Comparison of ENCODE assay signal across 10 cellular contexts in the genomic region with DNA sequence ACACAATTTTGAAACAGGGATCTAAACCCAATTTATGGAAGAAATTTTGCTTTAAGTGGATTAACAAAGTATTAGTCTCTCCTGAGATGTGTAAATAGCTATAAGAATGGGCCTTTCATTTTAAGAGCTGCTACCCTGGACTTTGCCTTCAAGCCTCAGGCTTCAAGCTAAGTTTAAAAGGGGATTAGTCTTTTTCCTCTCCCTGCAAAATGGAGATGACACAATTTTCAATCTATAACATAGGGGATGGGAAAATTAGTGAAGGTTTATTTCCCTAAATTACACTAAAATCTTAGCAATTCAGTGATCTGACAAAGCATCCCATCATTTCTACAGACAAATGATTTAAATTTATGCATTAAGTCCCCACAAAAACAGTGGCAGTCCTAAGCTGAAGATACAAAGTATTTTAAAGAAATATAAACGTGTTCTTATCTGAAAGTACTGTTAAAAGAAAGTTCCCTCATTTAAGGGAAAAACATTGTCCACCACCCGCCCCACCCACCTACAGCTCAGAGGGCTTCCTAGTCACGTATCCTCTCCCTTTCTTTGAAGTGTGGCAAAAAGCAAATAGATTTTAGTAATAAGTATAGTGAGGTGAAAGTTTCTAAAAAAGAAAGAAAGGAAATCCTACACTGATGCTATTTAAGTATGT. TPM values are rescaled to one million over a fixed set of nuclear protein-coding genes. Genes with fewer than 3 reads are reported as not detected.
DNase-seq lines count a peak whose midpoint lies in the region; ATAC-seq and TF ChIP-seq lines count a peak whose summit lies in the region.
"Had no signal": no experiment of that assay in that cellular context is flagged by ENCODE, and none has a peak within 500 bp of the region (broad histone marks: within the 10 kb centered on the region; RNA-seq: fewer than 3 reads in every experiment).

No MANE protein-coding gene starts in this region.

- H3K36me3 ChIP-seq in smooth muscle cell (ENCODE audit: low read depth) = no peaks in the 10 kb centered on the region
- H3K36me3 ChIP-seq in right atrium auricular region = no peaks in the 10 kb centered on the region

- intact Hi-C loops in activated CD4-positive, alpha-beta T cell treated with anti-CD3 and anti-CD28 coated beads for 36 hours (cut with DNase I, micrococcal nuclease) = no loop called here

- H2AFZ ChIP-seq in smooth muscle cell (ENCODE audit: low read depth) = peak overlapping the region; percentile 50

- H3F3A ChIP-seq in smooth muscle cell (ENCODE audit: low read depth) = peaks cover 4% of the 10 kb centered on the region

- ATAC-seq in activated CD4-positive, alpha-beta T cell treated with anti-CD3 and anti-CD28 coated beads for 36 hours = peak; percentile 94
- peak; percentile 46 for ATAC-seq in HG03060 (IDR thresholded peaks at IDR 0.05; ENCODE audit: low read depth, unreplicated experiment)

- no peak overlapping the region for H3K4me3 Mint-ChIP-seq in activated CD4-positive, alpha-beta T cell treated with anti-CD3 and anti-CD28 coated beads for 36 hours

- no peaks in the 10 kb centered on the region for H3K36me3 Mint-ChIP-seq in activated CD4-positive, alpha-beta T cell treated with anti-CD3 and anti-CD28 coated beads for 36 hours (ENCODE audit: low read depth)

- H3K4me1 Mint-ChIP-seq in activated CD4-positive, alpha-beta T cell treated with anti-CD3 and anti-CD28 coated beads for 36 hours = peaks cover 18% of the 10 kb centered on the region

- no peaks in the 10 kb centered on the region for H4K20me1 ChIP-seq in smooth muscle cell (ENCODE audit: low read depth)

- no peaks in the 10 kb centered on the region for H3K9me3 Mint-ChIP-seq in activated CD4-positive, alpha-beta T cell treated with anti-CD3 and anti-CD28 coated beads for 36 hours (ENCODE audit: low read depth)

- H3K4me1 ChIP-seq in smooth muscle cell (ENCODE audit: low read depth) (peaks cover 16% of the 10 kb centered on the region), right atrium auricular region (peaks cover 0 to 5% of the 10 kb centered on the region in 2 donors)

- POLR2A ChIA-PET in activated CD4-positive, alpha-beta T cell treated with anti-CD3 and anti-CD28 coated beads for 36 hours (lab: Charles Lee) = interaction anchor here (0.6 kb wide), 1 partner anchor 811 kb away, joined by 4 read pairs; no protein-coding TSS in a partner anchor

- H3K4me3 ChIP-seq in smooth muscle cell (no peak overlapping the region), right atrium auricular region (no peak overlapping the region)

- peak overlapping the region; percentile 17 for H3K27ac ChIP-seq in smooth muscle cell (ENCODE audit: low read depth)
- H3K27ac ChIP-seq in right atrium auricular region = no peak overlapping the region

- 42% methylated on average over 3 of the region's 3 CpGs for WGBS in smooth muscle cell (ENCODE audit: low lambda C conversion rate)

- DNase-seq in activated CD4-positive, alpha-beta T cell treated with anti-CD3 and anti-CD28 coated beads for 36 hours = peak; percentile 45
- no peak for DNase-seq in activated CD4-positive, alpha-beta T cell treated with anti-CD3 and anti-CD28 coated beads for 1 hour
- DNase-seq in activated T-cell treated with anti-CD3 and anti-CD28 coated beads for 48 hours (ENCODE audit: low read depth) (peak; percentile 18), smooth muscle cell (lab: John Stamatoyannopoulos, UW; ENCODE audit: unreplicated experiment) (no peak), cerebellar cortex (ENCODE audit: low spot score) (no peak), SKM-1 (lab: John Stamatoyannopoulos, UW; ENCODE audit: unreplicated experiment) (no peak), right atrium auricular region (ENCODE audit: low spot score) (no peak)
- DNase-seq: ACHN, kidney glomerular epithelial cell had no signal

- H3K27ac Mint-ChIP-seq in activated CD4-positive, alpha-beta T cell treated with anti-CD3 and anti-CD28 coated beads for 36 hours = peak overlapping the region; percentile 25

- H3K9ac ChIP-seq in smooth muscle cell (ENCODE audit: low read depth) = no peak overlapping the region

- TF ChIP-seq CTCF in smooth muscle cell (IDR thresholded peaks at IDR 0.05; ENCODE audit: borderline replicate concordance, insufficient read depth, poor library complexity, severe bottlenecking) (no peak), right atrium auricular region (IDR thresholded peaks at IDR 0.05) (no peak)

- no peaks in the 10 kb centered on the region for H3K27me3 Mint-ChIP-seq in activated CD4-positive, alpha-beta T cell treated with anti-CD3 and anti-CD28 coated beads for 36 hours

- CTCF ChIA-PET in activated CD4-positive, alpha-beta T cell treated with anti-CD3 and anti-CD28 coated beads for 36 hours (lab: Charles Lee) = interaction anchor here (0.6 to 1.6 kb wide), 5 partner anchors 12 to 326 kb away, joined by 3 to 5 read pairs (median 3); no protein-coding TSS in a partner anchor

- H3K27me3 ChIP-seq in smooth muscle cell (ENCODE audit: low read depth) = no peaks in the 10 kb centered on the region
- no peaks in the 10 kb centered on the region for H3K27me3 ChIP-seq in right atrium auricular region

- no peaks in the 10 kb centered on the region for H3K9me3 ChIP-seq in smooth muscle cell (replicated peaks; ENCODE audit: low read depth)
- H3K9me3 ChIP-seq in right atrium auricular region = no peaks in the 10 kb centered on the region

- peaks cover 20% of the 10 kb centered on the region for H3K79me2 ChIP-seq in smooth muscle cell (ENCODE audit: low read depth)

- peak overlapping the region; percentile 31 for H3K4me2 ChIP-seq in smooth muscle cell

RNA-seq across cellular contexts. Expression of gene ARHGAP18, which starts 14.5 kb away (rescaled TPM):
- total RNA-seq in activated CD4-positive, alpha-beta T cell treated with anti-CD3 and anti-CD28 coated beads for 36 hours = 1 to 10 TPM; 5.2 to 6.8 TPM
- 9.6 and 10.7 TPM in 2 replicates for total RNA-seq in smooth muscle cell
- polyA plus RNA-seq in smooth muscle cell = 3.2 and 3.5 TPM in 2 replicates
- 10 to 100 TPM in 1 of 2 donors, 1 to 10 TPM in 1; 7.1 to 11.2 TPM for total RNA-seq in right atrium auricular region

Comparison
In these comparisons a context has a peak if more than half of its experiments do, and no peak if none do; other contexts are left out.
1. DNase-seq: peak in activated CD4-positive, alpha-beta T cell treated with anti-CD3 and anti-CD28 coated beads for 36 hours (single experiment) and activated T-cell treated with anti-CD3 and anti-CD28 coated beads for 48 hours (single experiment); none in activated CD4-positive, alpha-beta T cell treated with anti-CD3 and anti-CD28 coated beads for 1 hour (single experiment), smooth muscle cell (single experiment), cerebellar cortex (single experiment), SKM-1 (single experiment) and right atrium auricular region (single experiment).